In the genomic region with DNA sequence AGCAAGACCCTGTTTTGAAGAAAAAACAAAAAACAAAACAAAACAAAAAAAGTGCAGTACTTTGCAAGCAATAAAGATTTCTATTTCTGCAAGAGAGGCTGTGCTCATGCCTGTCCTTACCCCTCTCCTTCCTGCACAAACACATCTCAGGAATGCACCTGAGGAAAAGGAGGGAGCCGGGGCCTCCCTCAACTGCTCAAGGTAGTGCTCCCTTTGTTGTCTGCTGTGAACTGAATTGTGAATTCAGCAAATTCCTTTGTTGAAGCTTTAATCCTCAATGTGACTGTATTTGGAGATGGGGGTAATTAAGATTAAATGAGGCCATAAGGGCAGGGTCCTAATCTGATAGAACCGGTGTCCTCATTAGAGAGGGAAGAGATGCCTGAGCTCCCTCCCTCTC, we compare ENCODE assay signal across 22 cellular contexts. TPM values are rescaled to one million over a fixed set of nuclear protein-coding genes. Genes with fewer than 3 reads are reported as not detected.
"Had no signal": no experiment of that assay in that cellular context is flagged by ENCODE, and none has a peak within 500 bp of the region (broad histone marks: within the 10 kb centered on the region; RNA-seq: fewer than 3 reads in every experiment).

No MANE protein-coding gene starts in this region.

- DNase-seq: activated naive CD4-positive, alpha-beta T cell; activated T-cell treated with anti-CD3 and anti-CD28 coated beads, Interleukin-2, amount 50 U/mL, for 1 hour; adrenal gland; cerebellar nuclear complex; cortex of kidney; endodermal cell; glutamatergic neuron; immature natural killer cell; left ventricle myocardium inferior; midbrain; natural killer cell; substantia nigra; T1000 had no signal

- H3K9me3 Mint-ChIP-seq: immature natural killer cell; natural killer cell; stimulated activated naive CD8-positive, alpha-beta T cell treated with anti-CD3 and anti-CD28 coated beads, Interleukin-15, Interleukin-2, amounts not matched to agents 100 ng/mL and 50 ng/mL, for 24 hours; WTC11 had no signal

- H3K4me3 ChIP-seq: adrenal gland, ascending aorta, hepatocyte, left ventricle myocardium inferior, prostate gland, tibial artery had no signal

- H3K36me3 ChIP-seq: adrenal gland, ascending aorta, left ventricle myocardium inferior, prostate gland had no signal

- H2AFZ ChIP-seq: hepatocyte had no signal

- H3K79me2 ChIP-seq: hepatocyte had no signal

- H3K4me1 Mint-ChIP-seq: endodermal cell, WTC11 had no signal

- H3K4me3 Mint-ChIP-seq: activated naive CD8-positive, alpha-beta T cell; endodermal cell; immature natural killer cell; natural killer cell; stimulated activated naive CD8-positive, alpha-beta T cell treated with anti-CD3 and anti-CD28 coated beads, Interleukin-15, Interleukin-2, amounts not matched to agents 100 ng/mL and 50 ng/mL, for 24 hours; WTC11 had no signal

- H3K27me3 ChIP-seq: adrenal gland, ascending aorta, hepatocyte, tibial artery had no signal

- H3K27me3 Mint-ChIP-seq: activated naive CD8-positive, alpha-beta T cell; stimulated activated naive CD8-positive, alpha-beta T cell treated with anti-CD3 and anti-CD28 coated beads, Interleukin-15, Interleukin-2, amounts not matched to agents 100 ng/mL and 50 ng/mL, for 24 hours had no signal

- H3K4me1 ChIP-seq: adrenal gland, ascending aorta, left ventricle myocardium inferior, prostate gland, tibial artery had no signal

- H3K36me3 Mint-ChIP-seq: activated naive CD8-positive, alpha-beta T cell; immature natural killer cell; natural killer cell; WTC11 had no signal

- H3K27ac ChIP-seq: adrenal gland, ascending aorta, hepatocyte, left ventricle myocardium inferior, prostate gland, tibial artery had no signal

- H3K27ac Mint-ChIP-seq: activated naive CD8-positive, alpha-beta T cell; endodermal cell; immature natural killer cell; natural killer cell; stimulated activated naive CD8-positive, alpha-beta T cell treated with anti-CD3 and anti-CD28 coated beads, Interleukin-15, Interleukin-2, amounts not matched to agents 100 ng/mL and 50 ng/mL, for 24 hours; WTC11 had no signal

- H3K9me3 ChIP-seq: adrenal gland, ascending aorta, left ventricle myocardium inferior, prostate gland had no signal

- H3K4me2 ChIP-seq: hepatocyte had no signal

- ATAC-seq: natural killer cell, WTC11 had no signal

- FAIRE-seq: frontal cortex had no signal

RNA-seq across cellular contexts. Expression of gene SLC38A5, which starts 19.8 kb away (rescaled TPM):
- total RNA-seq: osteocyte had no signal
